10 cellular contexts compared by ENCODE assay signal in genomic region chr4:7828926-7829325, GRCh38.
DNase-seq lines count a peak whose midpoint lies in the region; ATAC-seq, FAIRE-seq and TF ChIP-seq lines count a peak whose summit lies in the region.
"Had no signal": no experiment of that assay in that cellular context is flagged by ENCODE, and none has a peak within 500 bp of the region (broad histone marks: within the 10 kb centered on the region; RNA-seq: fewer than 3 reads in every experiment).

No MANE protein-coding gene starts in this region.

- H3K27me3 Mint-ChIP-seq in stimulated activated naive CD8-positive, alpha-beta T cell treated with anti-CD3 and anti-CD28 coated beads, Interleukin-15, amount 100 ng/mL, for 72 hours = no peaks in the 10 kb centered on the region

- peak overlapping the region; percentile 86 to 93 for H3K27ac Mint-ChIP-seq in stimulated activated naive CD8-positive, alpha-beta T cell treated with anti-CD3 and anti-CD28 coated beads, Interleukin-15, amount 100 ng/mL, for 72 hours

- H3K9me3 ChIP-seq in lung (ENCODE audit: control insufficient read depth in 2 of 2, insufficient read depth in 1 of 2, low read length in 1 of 2) = no peaks in the 10 kb centered on the region

- WGBS in lung, 2 donors = 46 to 72% methylated on average over 5 of the region's 5 CpGs

- H3K27ac ChIP-seq in brain microvascular endothelial cell (peak overlapping the region; percentile 100), lung (ENCODE audit: low read depth in 1 of 2, low read length in 1 of 2) (peak overlapping the region; percentile 55 to 82)

- H3K4me3 Mint-ChIP-seq in stimulated activated naive CD8-positive, alpha-beta T cell treated with anti-CD3 and anti-CD28 coated beads, Interleukin-15, amount 100 ng/mL, for 72 hours = peak overlapping the region in 1 of 2 donors; percentile 12

- H3K36me3 ChIP-seq in brain microvascular endothelial cell (replicated peaks) (peaks cover 53% of the 10 kb centered on the region), lung (ENCODE audit: control insufficient read depth in 2 of 2, insufficient read depth in 2 of 2, low read length in 2 of 2) (peaks cover 0 to 4% of the 10 kb centered on the region in 2 donors)

- DNase-seq in stimulated activated naive CD8-positive, alpha-beta T cell treated with anti-CD3 and anti-CD28 coated beads, Interleukin-15, amount 100 ng/mL, for 72 hours = peak in 1 of 2 donors; percentile 19
- DNase-seq in stimulated activated naive CD8-positive, alpha-beta T cell treated with anti-CD3 and anti-CD28 coated beads, Interleukin-15, Interleukin-2, amounts not matched to agents 100 U/mL and 50 U/mL, for 24 hours = no peak
- DNase-seq in brain microvascular endothelial cell = peak; percentile 91
- no peak for DNase-seq in lung (ENCODE audit: low spot score)
- DNase-seq in NCI-H2029 (lab: John Stamatoyannopoulos, UW) = no peak
- DNase-seq in inferior parietal cortex (ENCODE audit: extremely low spot score) = no peak
- no peak for DNase-seq in SW 1271 (lab: John Stamatoyannopoulos, UW)
- no peak for DNase-seq in GM19239 (ENCODE audit: insufficient read length, low spot score)
- DNase-seq: DMS79 had no signal

- peaks cover 8 to 11% of the 10 kb centered on the region in 2 donors for H3K9me3 Mint-ChIP-seq in stimulated activated naive CD8-positive, alpha-beta T cell treated with anti-CD3 and anti-CD28 coated beads, Interleukin-15, amount 100 ng/mL, for 72 hours

- H3K4me1 ChIP-seq in lung (ENCODE audit: control insufficient read depth in 2 of 2, insufficient read depth in 2 of 2, low read length in 2 of 2) = peaks cover 1 to 4% of the 10 kb centered on the region in 2 donors

- no peak for ATAC-seq in stimulated activated naive CD8-positive, alpha-beta T cell treated with anti-CD3 and anti-CD28 coated beads, Interleukin-15, amount 100 ng/mL, for 72 hours
- ATAC-seq in stimulated activated naive CD8-positive, alpha-beta T cell treated with anti-CD3 and anti-CD28 coated beads, Interleukin-15, Interleukin-2, amounts not matched to agents 100 U/mL and 50 U/mL, for 24 hours = no peak
- ATAC-seq in lung (ENCODE audit: insufficient read depth, low FRiP score) = no peak

- peaks cover 47% of the 10 kb centered on the region for H3K4me1 Mint-ChIP-seq in stimulated activated naive CD8-positive, alpha-beta T cell treated with anti-CD3 and anti-CD28 coated beads, Interleukin-15, amount 100 ng/mL, for 72 hours

- H3K4me3 ChIP-seq in brain microvascular endothelial cell (ENCODE audit: low read depth, low read length) (no peak overlapping the region), lung (no peak overlapping the region)

- no peak for FAIRE-seq in GM19239 (lab: Jason Lieb, UNC)
- FAIRE-seq: islet of Langerhans had no signal

- in situ Hi-C loops in brain microvascular endothelial cell (cut with HindIII; ENCODE audit: low pct_ligation_motif_present, low sequenced_read_pairs) = no loop called here

- H3K27me3 ChIP-seq in brain microvascular endothelial cell (replicated peaks) = no peaks in the 10 kb centered on the region
- no peaks in the 10 kb centered on the region for H3K27me3 ChIP-seq in lung (ENCODE audit: control insufficient read depth, insufficient read depth)

- TF ChIP-seq CTCF in brain microvascular endothelial cell (IDR thresholded peaks at IDR 0.05; ENCODE audit: low read depth, low read length, missing control alignments) (no peak), lung (IDR thresholded peaks at IDR 0.05; ENCODE audit: control extremely low read depth, extremely low read depth) (no peak)
